26 cellular contexts compared by ENCODE assay signal in the genomic region with DNA sequence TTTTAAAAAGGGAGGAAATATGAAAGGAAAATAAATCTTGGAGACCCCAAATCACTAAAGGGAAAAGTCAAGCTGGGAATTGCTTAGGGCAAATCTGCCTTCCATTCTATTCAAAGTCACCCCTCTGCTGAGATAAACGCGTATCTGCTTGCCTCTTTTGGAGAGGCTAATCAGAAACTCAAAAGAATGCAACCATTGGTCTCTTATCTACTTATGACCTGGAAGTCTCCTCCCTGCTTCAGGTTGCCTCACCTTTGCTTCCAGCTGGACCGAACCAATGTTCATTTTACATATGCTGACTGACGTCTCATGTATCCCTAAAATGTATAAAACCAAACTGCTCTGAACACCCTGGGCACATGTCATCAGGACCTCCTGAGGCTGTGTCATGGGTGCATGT.
"Had no signal": no experiment of that assay in that cellular context is flagged by ENCODE, and none has a peak within 500 bp of the region (broad histone marks: within the 10 kb centered on the region; RNA-seq: fewer than 3 reads in every experiment).

No MANE protein-coding gene starts in this region.

- H3K27ac ChIP-seq: SK-N-MC had no signal

- H3K4me3 Mint-ChIP-seq: activated B cell treated with CpG ODN at 0.5 μM for 24 hours; activated CD4-positive, alpha-beta T cell treated with anti-CD3 and anti-CD28 coated beads, Interleukin-2, amount 10 ng/mL, durations not matched to agents 24 days and 14 days; activated CD8-positive, alpha-beta memory T cell treated with anti-CD3 and anti-CD28 coated beads, Interleukin-2, amount 10 ng/mL, durations not matched to agents 7 days and 5 days; activated naive CD4-positive, alpha-beta T cell treated with anti-CD3 and anti-CD28 coated beads, Interleukin-2, amount 50 U/mL, for 24 hours; activated T-cell treated with anti-CD3 and anti-CD28 coated beads, Interleukin-2, amount 50 U/mL, for 24 hours; activated T-helper 1 cell treated with anti-CD3 and anti-CD28 coated beads, Interleukin-12 subunit alpha, Interleukin-12 subunit beta, Interleukin-2, Interleukin-4 antibody, amounts not matched to agents 30 ng/mL and 10 ng/mL and 1 ng/mL, durations not matched to agents 14 hours and 24 hours and 36 hours; brain; T-cell had no signal

- H3K4me3 ChIP-seq: K562, SK-N-MC had no signal

- H3K27me3 Mint-ChIP-seq: activated B cell treated with CpG ODN at 0.5 μM for 24 hours; activated CD4-positive, alpha-beta T cell treated with anti-CD3 and anti-CD28 coated beads, Interleukin-2, amount 10 ng/mL, durations not matched to agents 24 days and 14 days; activated CD8-positive, alpha-beta memory T cell treated with anti-CD3 and anti-CD28 coated beads, Interleukin-2, amount 10 ng/mL, durations not matched to agents 7 days and 5 days; activated naive CD4-positive, alpha-beta T cell treated with anti-CD3 and anti-CD28 coated beads, Interleukin-2, amount 50 U/mL, for 24 hours; activated T-cell treated with anti-CD3 and anti-CD28 coated beads, Interleukin-2, amount 50 U/mL, for 24 hours; brain; T-cell had no signal

- H3K4me1 Mint-ChIP-seq: brain had no signal

- ATAC-seq: activated CD8-positive, alpha-beta memory T cell treated with anti-CD3 and anti-CD28 coated beads, Interleukin-2, amount 10 ng/mL, durations not matched to agents 7 days and 5 days; K562; PC-3; T-cell had no signal

- DNase-seq: activated B cell treated with CpG ODN at 0.5 μM for 24 hours; activated CD4-positive, alpha-beta T cell treated with anti-CD3 and anti-CD28 coated beads for 1 hour; activated CD4-positive, alpha-beta T cell treated with anti-CD3 and anti-CD28 coated beads, Interleukin-2, amount 10 ng/mL, durations not matched to agents 24 days and 14 days; activated CD4-positive, alpha-beta T cell treated with anti-CD3 and anti-CD28 coated beads, Interleukin-2, amount 50 U/mL, for 48 hours; activated CD8-positive, alpha-beta memory T cell treated with anti-CD3 and anti-CD28 coated beads, Interleukin-2, amount 10 ng/mL, durations not matched to agents 7 days and 5 days; activated effector memory CD4-positive, alpha-beta T cell treated with Interleukin-2 at 50 U/mL for 16 hours; activated naive CD4-positive, alpha-beta T cell; activated T-cell treated with anti-CD3 and anti-CD28 coated beads, Interleukin-2, amount 50 U/mL, for 24 hours; amygdala; Karpas-422; MM.1S; NCI-H1105; NCI-H1436; NCI-H187; NCI-H2081; NCI-H446; NCI-H524; PC-3; T-cell; T-helper 2 cell; T1000 had no signal

- H3K27ac Mint-ChIP-seq: activated B cell treated with CpG ODN at 0.5 μM for 24 hours; activated CD4-positive, alpha-beta T cell treated with anti-CD3 and anti-CD28 coated beads, Interleukin-2, amount 10 ng/mL, durations not matched to agents 24 days and 14 days; activated CD8-positive, alpha-beta memory T cell treated with anti-CD3 and anti-CD28 coated beads, Interleukin-2, amount 10 ng/mL, durations not matched to agents 7 days and 5 days; activated T-cell treated with anti-CD3 and anti-CD28 coated beads, Interleukin-2, amount 50 U/mL, for 24 hours; activated T-helper 1 cell treated with anti-CD3 and anti-CD28 coated beads, Interleukin-12 subunit alpha, Interleukin-12 subunit beta, Interleukin-2, Interleukin-4 antibody, amounts not matched to agents 30 ng/mL and 10 ng/mL and 1 ng/mL, durations not matched to agents 14 hours and 24 hours and 36 hours; brain; T-cell had no signal
